Comparison of ENCODE assay signal across 13 cellular contexts in genomic region chr1:26109229-26110164, GRCh38. TPM values are rescaled to one million over a fixed set of nuclear protein-coding genes. Genes with fewer than 3 reads are reported as not detected.
DNase-seq lines count a peak whose midpoint lies in the region; ATAC-seq, FAIRE-seq and TF ChIP-seq lines count a peak whose summit lies in the region.
"Had no signal": no experiment of that assay in that cellular context is flagged by ENCODE, and none has a peak within 500 bp of the region (broad histone marks: within the 10 kb centered on the region; RNA-seq: fewer than 3 reads in every experiment).

No MANE protein-coding gene starts in this region.

- H3K4me2 ChIP-seq in KMS-11 (peak overlapping the region; percentile 65; the same call in 1 of the 2 replicates), astrocyte (ENCODE audit: low read length) (peak overlapping the region; percentile 93), Karpas-422 (ENCODE audit: low read depth, low read length, poor library complexity, severe bottlenecking) (no peak overlapping the region)

- H3K4me1 ChIP-seq in CD8-positive, alpha-beta memory T cell (ENCODE audit: insufficient read depth, low read length) = peaks cover 25% of the 10 kb centered on the region
- peaks cover 33% of the 10 kb centered on the region for H3K4me1 ChIP-seq in KMS-11 (ENCODE audit: low read depth, poor library complexity, severe bottlenecking)
- peaks cover 15% of the 10 kb centered on the region for H3K4me1 ChIP-seq in astrocyte (ENCODE audit: insufficient read depth, low read length)
- H3K4me1 ChIP-seq in Karpas-422 (ENCODE audit: low read length) = peaks cover 29% of the 10 kb centered on the region

- H3K9ac ChIP-seq in KMS-11 (no peak overlapping the region), astrocyte (ENCODE audit: low read length) (no peak overlapping the region), Karpas-422 (ENCODE audit: low read length) (no peak overlapping the region)

- no peak overlapping the region for H3K4me3 ChIP-seq in CD8-positive, alpha-beta memory T cell (ENCODE audit: low read length)
- no peak overlapping the region for H3K4me3 ChIP-seq in KMS-11 (IDR thresholded peaks at IDR 0.05; ENCODE audit: insufficient read depth, low read depth, low read length)
- H3K4me3 ChIP-seq in astrocyte (ENCODE audit: insufficient read depth, low read depth, low read length) = no peak overlapping the region
- no peak overlapping the region for H3K4me3 ChIP-seq in Karpas-422 (ENCODE audit: low read length)

- no peaks in the 10 kb centered on the region for H3K9me3 ChIP-seq in CD8-positive, alpha-beta memory T cell (ENCODE audit: low read length)
- no peaks in the 10 kb centered on the region for H3K9me3 ChIP-seq in astrocyte (ENCODE audit: insufficient read depth, low read depth, low read length)
- no peaks in the 10 kb centered on the region for H3K9me3 ChIP-seq in Karpas-422 (ENCODE audit: low read length)

- CTCF ChIA-PET in CD8-positive, alpha-beta memory T cell (lab: Charles Lee) = interaction anchor here (0.9 to 10.0 kb wide), 4 partner anchors 17 to 125 kb away, joined by 3 to 122 read pairs (median 4); partner anchors contain the start of genes CEP85 and ZNF593

- POLR2A ChIA-PET in CD8-positive, alpha-beta memory T cell (lab: Charles Lee) = no interaction called here

- no peaks in the 10 kb centered on the region for H4K20me1 ChIP-seq in KMS-11 (ENCODE audit: insufficient read depth)
- H4K20me1 ChIP-seq in astrocyte (ENCODE audit: insufficient read depth, low read length) = no peaks in the 10 kb centered on the region
- H4K20me1 ChIP-seq in Karpas-422 (ENCODE audit: insufficient read depth, low read depth, low read length) = no peaks in the 10 kb centered on the region

- peaks cover 7% of the 10 kb centered on the region for H3K36me3 ChIP-seq in CD8-positive, alpha-beta memory T cell (ENCODE audit: insufficient read depth, low read length)
- no peaks in the 10 kb centered on the region for H3K36me3 ChIP-seq in KMS-11 (ENCODE audit: insufficient read depth)
- no peaks in the 10 kb centered on the region for H3K36me3 ChIP-seq in astrocyte (ENCODE audit: insufficient read depth, low read length)
- H3K36me3 ChIP-seq in Karpas-422 (ENCODE audit: insufficient read depth, low read length) = no peaks in the 10 kb centered on the region

- TF ChIP-seq CTCF in KMS-11 (conservative IDR thresholded peaks at IDR 0.05; ENCODE audit: low read depth, low read length) (no peak), astrocyte (IDR thresholded peaks at IDR 0.05; ENCODE audit: insufficient read depth, low read depth, low read length) (no peak), nephron (IDR thresholded peaks at IDR 0.05; ENCODE audit: unreplicated experiment in 3 of 3) (no peak)

- DNase-seq in CD8-positive, alpha-beta memory T cell = no peak
- DNase-seq in astrocyte (ENCODE audit: low read depth) (no peak), NCI-H146 treated with DMSO at 0.1 percent for 48 hours (lab: John Stamatoyannopoulos, UW; ENCODE audit: unreplicated experiment) (no peak), Karpas-422 (no peak), COLO829 (ENCODE audit: low spot score) (no peak)
- DNase-seq: effector CD8-positive, alpha-beta T cell; NCI-H2029 treated with DMSO at 0.1 percent for 48 hours; small intestine had no signal

- H2AFZ ChIP-seq in KMS-11 (ENCODE audit: low read depth) (no peak overlapping the region), astrocyte (ENCODE audit: low read depth, low read length) (no peak overlapping the region), Karpas-422 (ENCODE audit: low read length) (no peak overlapping the region)

- ATAC-seq in GM19351 (IDR thresholded peaks at IDR 0.05; ENCODE audit: unreplicated experiment) = no peak

- no peaks in the 10 kb centered on the region for H3K9me3 Mint-ChIP-seq in CD8-positive, alpha-beta memory T cell
- no peaks in the 10 kb centered on the region for H3K9me3 Mint-ChIP-seq in astrocyte (ENCODE audit: unreplicated experiment)
- no peaks in the 10 kb centered on the region for H3K9me3 Mint-ChIP-seq in nephron

- H3K27me3 Mint-ChIP-seq in CD8-positive, alpha-beta memory T cell = peaks cover 0 to 3% of the 10 kb centered on the region in 2 donors
- peaks cover 4% of the 10 kb centered on the region for H3K27me3 Mint-ChIP-seq in astrocyte (ENCODE audit: low read depth, unreplicated experiment)
- no peaks in the 10 kb centered on the region for H3K27me3 Mint-ChIP-seq in nephron (ENCODE audit: low read depth)

- peak overlapping the region in 7 of 8 donors; percentile 11 to 94 (median 71) for H3K27ac Mint-ChIP-seq in CD8-positive, alpha-beta memory T cell
- H3K27ac Mint-ChIP-seq in astrocyte (ENCODE audit: unreplicated experiment) = no peak overlapping the region
- H3K27ac Mint-ChIP-seq in nephron = peak overlapping the region; percentile 98 to 99 (median 99)

- H3K4me1 Mint-ChIP-seq in CD8-positive, alpha-beta memory T cell = peaks cover 26 to 38% (median 35%) of the 10 kb centered on the region in 3 donors
- H3K4me1 Mint-ChIP-seq in astrocyte (ENCODE audit: low read depth, unreplicated experiment) (peaks cover 7% of the 10 kb centered on the region), nephron (peaks cover 28% of the 10 kb centered on the region)

- peaks cover 0 to 14% (median 3%) of the 10 kb centered on the region in 3 donors for H3K36me3 Mint-ChIP-seq in CD8-positive, alpha-beta memory T cell
- H3K36me3 Mint-ChIP-seq in astrocyte (ENCODE audit: low read depth, unreplicated experiment) (no peaks in the 10 kb centered on the region), nephron (ENCODE audit: low read depth) (peaks cover 10% of the 10 kb centered on the region)

- H3K27me3 ChIP-seq in CD8-positive, alpha-beta memory T cell (ENCODE audit: insufficient read depth, low read length, poor library complexity, severe bottlenecking) = no peaks in the 10 kb centered on the region
- no peaks in the 10 kb centered on the region for H3K27me3 ChIP-seq in KMS-11 (ENCODE audit: insufficient read depth, low read depth)
- no peaks in the 10 kb centered on the region for H3K27me3 ChIP-seq in astrocyte (ENCODE audit: insufficient read depth, low read length)
- H3K27me3 ChIP-seq in Karpas-422 (ENCODE audit: low read length) = no peaks in the 10 kb centered on the region

- H3K79me2 ChIP-seq in KMS-11 (ENCODE audit: insufficient read depth, low read depth) = peaks cover 14% of the 10 kb centered on the region; the same call in 1 of the 2 replicates
- peaks cover 14% of the 10 kb centered on the region for H3K79me2 ChIP-seq in astrocyte (ENCODE audit: insufficient read depth, low read length)
- peaks cover 21% of the 10 kb centered on the region for H3K79me2 ChIP-seq in Karpas-422 (ENCODE audit: low read length)

- peak overlapping the region; percentile 25 to 97 (median 93) for H3K4me3 Mint-ChIP-seq in CD8-positive, alpha-beta memory T cell
- H3K4me3 Mint-ChIP-seq in astrocyte (ENCODE audit: unreplicated experiment) (peak overlapping the region; percentile 94), nephron (peak overlapping the region; percentile 92 to 99 (median 96))

- H3K27ac ChIP-seq in CD8-positive, alpha-beta memory T cell (ENCODE audit: low read depth, low read length) = peak overlapping the region; percentile 64
- H3K27ac ChIP-seq in KMS-11 = no peak overlapping the region
- no peak overlapping the region for H3K27ac ChIP-seq in astrocyte (ENCODE audit: low read depth, low read length)
- no peak overlapping the region for H3K27ac ChIP-seq in Karpas-422 (ENCODE audit: low read length)

- no peaks in the 10 kb centered on the region for H3K9me2 ChIP-seq in Karpas-422 (replicated peaks; ENCODE audit: insufficient read depth, low read length)

- no peak for FAIRE-seq in astrocyte (lab: Jason Lieb, UNC)
- FAIRE-seq: small intestine, TTC549 had no signal

RNA-seq across cellular contexts. Expression of gene PDIK1L, which starts 2.1 kb away (rescaled TPM):
- total RNA-seq in CD8-positive, alpha-beta memory T cell = 10 to 100 TPM; 14.5 to 14.6 TPM
- 4.2 TPM for polyA plus RNA-seq in CD8-positive, alpha-beta memory T cell
- total RNA-seq in astrocyte = 3.1 and 3.4 TPM in 2 replicates
- total RNA-seq in Karpas-422 (2014; rRNA removed; shearing (Covaris generic); ENCODE audit: low replicate concordance) = 7.0 and 11.0 TPM in 2 replicates

RNA-seq across cellular contexts. Expression of gene TRIM63, which starts 42.1 kb away (rescaled TPM):
- total RNA-seq in CD8-positive, alpha-beta memory T cell = not detected
- polyA plus RNA-seq in CD8-positive, alpha-beta memory T cell = not detected
- total RNA-seq in astrocyte = not detected in 2 replicates
- not detected in 2 replicates for total RNA-seq in Karpas-422 (2014; rRNA removed; shearing (Covaris generic); ENCODE audit: low replicate concordance)
- total RNA-seq: mononuclear cell had no signal

RNA-seq across cellular contexts. Expression of gene FAM110D, which starts 49.4 kb away (rescaled TPM):
- total RNA-seq in CD8-positive, alpha-beta memory T cell = not detected
- not detected for polyA plus RNA-seq in CD8-positive, alpha-beta memory T cell
- 0.70 and 0.77 TPM in 2 replicates for total RNA-seq in astrocyte
- not detected in 2 replicates for total RNA-seq in Karpas-422 (2014; rRNA removed; shearing (Covaris generic); ENCODE audit: low replicate concordance)
- total RNA-seq: mononuclear cell had no signal

RNA-seq across cellular contexts. Expression of gene C1orf232, which starts 59.3 kb away (rescaled TPM):
- total RNA-seq in CD8-positive, alpha-beta memory T cell = not detected
- polyA plus RNA-seq in CD8-positive, alpha-beta memory T cell = not detected
- total RNA-seq in astrocyte = not detected in 2 replicates
- not detected in 2 replicates for total RNA-seq in Karpas-422 (2014; rRNA removed; shearing (Covaris generic); ENCODE audit: low replicate concordance)
- total RNA-seq: mononuclear cell had no signal
- polyA plus RNA-seq: small intestine had no signal
